18 cellular contexts compared by ENCODE assay signal in the genomic region with DNA sequence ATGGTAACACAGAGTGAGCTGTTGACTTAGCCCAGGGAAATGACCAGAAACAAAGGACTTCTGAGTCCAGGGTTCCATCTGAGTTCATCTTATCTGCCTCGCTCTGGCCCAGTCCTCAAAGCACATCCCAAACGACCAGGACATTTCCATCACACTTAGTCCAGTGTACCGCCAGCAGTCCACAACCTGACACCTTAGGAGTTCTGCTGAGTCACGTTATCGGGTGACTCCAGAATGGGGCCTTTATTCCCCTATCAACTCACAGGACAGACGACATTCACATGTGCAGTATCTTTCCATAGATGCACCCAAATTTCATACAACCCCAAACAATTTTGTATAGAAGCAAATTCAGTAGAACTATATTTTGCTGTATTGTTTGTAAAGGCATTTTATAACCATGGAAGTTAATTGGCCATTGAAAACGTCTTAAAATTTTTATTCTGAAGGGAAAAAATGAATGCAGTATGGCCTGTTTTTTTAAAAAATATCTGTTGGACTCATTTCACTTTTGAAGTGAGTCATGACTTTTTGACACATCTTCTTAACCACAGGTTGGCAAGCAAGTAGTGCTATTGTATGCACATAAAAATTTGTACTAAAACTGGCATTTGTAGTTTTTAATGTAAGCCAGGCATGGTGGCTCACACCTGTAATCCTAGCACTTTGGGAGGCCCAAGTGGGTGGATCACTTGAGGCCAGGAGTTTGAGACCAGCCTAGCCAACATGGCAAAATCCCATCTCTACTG. TPM values are rescaled to one million over a fixed set of nuclear protein-coding genes. Genes with fewer than 3 reads are reported as not detected.
DNase-seq lines count a peak whose midpoint lies in the region; ATAC-seq, FAIRE-seq and TF ChIP-seq lines count a peak whose summit lies in the region.
"Had no signal": no experiment of that assay in that cellular context is flagged by ENCODE, and none has a peak within 500 bp of the region (broad histone marks: within the 10 kb centered on the region; RNA-seq: fewer than 3 reads in every experiment).

No MANE protein-coding gene starts in this region.

- TF ChIP-seq RAD21 in HepG2 (CRISPR knock-in tag; IDR thresholded peaks at IDR 0.05) (no peak), K562 (CRISPR knock-in tag; conservative IDR thresholded peaks at IDR 0.05 in 1 of 2, IDR thresholded peaks at IDR 0.05 in 1 of 2) (no peak)

- H3F3A ChIP-seq in PC-9 (ENCODE audit: insufficient read depth, low read depth): no peaks in the 10 kb centered on the region

- H3K27ac ChIP-seq in HepG2 (ENCODE audit: extremely low read length, insufficient read depth, low read length): no peak overlapping the region
- no peak overlapping the region for H3K27ac ChIP-seq in right lobe of liver
- no peak overlapping the region for H3K27ac ChIP-seq in K562 (ENCODE audit: extremely low read depth, low read depth, low read length)
- no peak overlapping the region for H3K27ac ChIP-seq in PC-9
- H3K27ac ChIP-seq: HL-60 had no signal

- H3K4me3 ChIP-seq in HepG2 (replicated peaks in 1 of 3; ENCODE audit: insufficient read depth in 1 of 3, low read depth in 2 of 3, low read length in 3 of 3) (no peak overlapping the region), right lobe of liver (no peak overlapping the region), K562 (no peak overlapping the region), PC-9 (no peak overlapping the region)
- H3K4me3 ChIP-seq: GM23338 had no signal

- no peak for TF ChIP-seq CTCF in HepG2 (CRISPR knock-in tag; IDR thresholded peaks at IDR 0.05)
- no peak for TF ChIP-seq CTCF in right lobe of liver (IDR thresholded peaks at IDR 0.05)
- TF ChIP-seq CTCF in K562 (IDR thresholded peaks at IDR 0.05 in 2 of 3, conservative IDR thresholded peaks at IDR 0.05 in 1 of 3; ENCODE audit: insufficient read depth in 2 of 3, low read depth in 1 of 3, low read length in 3 of 3): no peak
- no peak for TF ChIP-seq CTCF in PC-9 (conservative IDR thresholded peaks at IDR 0.05)

- TF ChIP-seq POLR2A in HepG2 (IDR thresholded peaks at IDR 0.05; ENCODE audit: insufficient read depth in 1 of 2, low read depth in 2 of 2, low read length in 2 of 2) (no peak), right lobe of liver (IDR thresholded peaks at IDR 0.05) (no peak), K562 (conservative IDR thresholded peaks at IDR 0.05) (no peak)

- no peak overlapping the region for H3K9ac ChIP-seq in HepG2 (ENCODE audit: insufficient read depth, low read depth, low read length)
- H3K9ac ChIP-seq in K562 (ENCODE audit: insufficient read depth in 1 of 2, low read depth in 2 of 2, low read length in 2 of 2): no peak overlapping the region

- no peaks in the 10 kb centered on the region for H3K79me2 ChIP-seq in HepG2 (ENCODE audit: insufficient read depth, low read length)
- H3K79me2 ChIP-seq in K562 (ENCODE audit: control insufficient read depth, insufficient read depth, low read length): no peaks in the 10 kb centered on the region
- no peaks in the 10 kb centered on the region for H3K79me2 ChIP-seq in PC-9 (ENCODE audit: low read depth)

- peaks cover 22% of the 10 kb centered on the region for H3K9me3 ChIP-seq in HepG2 (ENCODE audit: low read length)
- H3K9me3 ChIP-seq in right lobe of liver: no peaks in the 10 kb centered on the region
- H3K9me3 ChIP-seq in K562 (replicated peaks; ENCODE audit: control insufficient read depth, insufficient read depth, low read depth, low read length): no peaks in the 10 kb centered on the region; the same call in 1 of the 2 replicates
- H3K9me3 ChIP-seq in PC-9 (ENCODE audit: insufficient read depth, low read depth): no peaks in the 10 kb centered on the region

- 19% methylated on average over 7 of the region's 7 CpGs for WGBS in HepG2 (ENCODE audit: low lambda C conversion rate)
- WGBS in right lobe of liver (ENCODE audit: insufficient coverage, low coverage, low lambda C conversion rate, missing lambda C conversion rate): 46% methylated on average over 5 of the region's 7 CpGs
- 9% methylated on average over 5 of the region's 7 CpGs for WGBS in K562 (ENCODE audit: insufficient coverage, low coverage, missing lambda C conversion rate)

- TF ChIP-seq EP300 in HepG2 (IDR thresholded peaks at IDR 0.05; ENCODE audit: low read depth in 2 of 2, low read length in 2 of 2) (no peak), HepG2 (CRISPR knock-in tag; IDR thresholded peaks at IDR 0.05; ENCODE audit: borderline replicate concordance) (no peak), K562 (IDR thresholded peaks at IDR 0.05; ENCODE audit: low read length) (no peak)

- intact Hi-C loops in HepG2 (cut with micrococcal nuclease; ENCODE audit: unreplicated experiment): no loop called here
- intact Hi-C loops in right lobe of liver (cut with DNase I): no loop called here
- intact Hi-C loops in K562 (cut with micrococcal nuclease): no loop called here
- intact Hi-C loops in PC-9 (cut with micrococcal nuclease; ENCODE audit: unreplicated experiment): no loop called here

- BruUV-seq in HepG2 (replicated peaks; lab: Mats Ljungman, UMichigan): no TSS peak
- no TSS peak for BruUV-seq in K562 (replicated peaks; lab: Mats Ljungman, UMichigan)
- BruUV-seq in PC-9 (replicated peaks; lab: Mats Ljungman, UMichigan): no TSS peak

- H3K4me2 ChIP-seq in HepG2 (ENCODE audit: low read depth, low read length) (no peak overlapping the region), K562 (ENCODE audit: insufficient read depth, low read length) (no peak overlapping the region), PC-9 (no peak overlapping the region)
- H3K4me2 ChIP-seq: GM23338 had no signal

- CTCF ChIA-PET in HepG2 (lab: Yijun Ruan, JAX; ENCODE audit: low intra/inter-chr PET ratio, low total read pairs): no interaction called here
- CTCF ChIA-PET in K562 (lab: Yijun Ruan, JAX; ENCODE audit: low intra/inter-chr PET ratio): no interaction called here
- CTCF ChIA-PET in PC-9 (lab: Charles Lee): no interaction called here

- POLR2A ChIA-PET in HepG2 (lab: Yijun Ruan, JAX): no interaction called here
- POLR2A ChIA-PET in K562 (lab: Yijun Ruan, JAX): no interaction called here
- POLR2A ChIA-PET in PC-9 (lab: Charles Lee; ENCODE audit: unreplicated experiment): no interaction called here

- no peaks in the 10 kb centered on the region for H3K27me3 ChIP-seq in HepG2 (ENCODE audit: control insufficient read depth in 1 of 2, insufficient read depth in 2 of 2, low read length in 2 of 2)
- no peaks in the 10 kb centered on the region for H3K27me3 ChIP-seq in right lobe of liver
- H3K27me3 ChIP-seq in K562 (ENCODE audit: control insufficient read depth in 2 of 2, insufficient read depth in 2 of 2, low read length in 2 of 2): no peaks in the 10 kb centered on the region
- H3K27me3 ChIP-seq in PC-9 (ENCODE audit: insufficient read depth, low read depth): no peaks in the 10 kb centered on the region

- no peaks in the 10 kb centered on the region for H3K9me2 ChIP-seq in PC-9 (ENCODE audit: insufficient read depth)

- ATAC-seq in HepG2 (no peak), right lobe of liver (no peak), K562 (peak; percentile 75), GM18870 (IDR thresholded peaks at IDR 0.05; ENCODE audit: unreplicated experiment) (no peak)
- ATAC-seq: GM23338 had no signal

- no peak for DNase-seq in HepG2 (ENCODE audit: low spot score)
- no peak for DNase-seq in right lobe of liver
- peak; percentile 33 to 68 (median 43) for DNase-seq in K562 (ENCODE audit: extremely low read depth in 1 of 4, low spot score in 3 of 4)
- peak; percentile 5 for DNase-seq in fibroblast of peridontal ligament (ENCODE audit: extremely low read depth)
- no peak for DNase-seq in SK-N-DZ (ENCODE audit: low spot score)
- DNase-seq in NCI-H1048 (lab: John Stamatoyannopoulos, UW): no peak
- DNase-seq in PC-9: no peak
- DNase-seq: HFFc6, KG1, MM.1S, NCI-H1105 treated with DMSO at 0.1 percent for 48 hours, NCI-H187 treated with DMSO at 0.1 percent for 48 hours, NCI-H446 treated with DMSO at 0.1 percent for 48 hours, NCI-H82, RPMI8226 had no signal

- H2AFZ ChIP-seq in HepG2 (ENCODE audit: low read length) (no peak overlapping the region), K562 (ENCODE audit: low read depth, low read length) (0 out of 2 replicates have a peak overlapping the region, but pooled peaks have one; percentile 1), PC-9 (no peak overlapping the region)
- H2AFZ ChIP-seq: GM23338 had no signal

- no peaks in the 10 kb centered on the region for H3K9me1 ChIP-seq in K562 (ENCODE audit: control insufficient read depth, insufficient read depth, low read length)

- H3K4me1 ChIP-seq in HepG2 (ENCODE audit: insufficient read depth, low read length) (no peaks in the 10 kb centered on the region), right lobe of liver (no peaks in the 10 kb centered on the region), K562 (replicated peaks in 1 of 2; ENCODE audit: control insufficient read depth in 2 of 2, insufficient read depth in 2 of 2, low read length in 2 of 2) (no peaks in the 10 kb centered on the region; a peak in 1 of 5 replicates), PC-9 (replicated peaks; ENCODE audit: insufficient read depth) (no peaks in the 10 kb centered on the region)

- in situ Hi-C loops in HepG2 (cut with HindIII; ENCODE audit: extremely low pct_ligation_motif_present, low pct_unique_long_range_greater_than_20kb) (no loop called here), K562 (cut with MboI) (no loop called here)

- no peak for FAIRE-seq in HepG2 (lab: Jason Lieb, UNC)
- peak; percentile 84 for FAIRE-seq in K562 (lab: Jason Lieb, UNC)

- H4K20me1 ChIP-seq in HepG2 (ENCODE audit: insufficient read depth, low read length): no peaks in the 10 kb centered on the region
- H4K20me1 ChIP-seq in K562 (replicated peaks; ENCODE audit: control insufficient read depth, insufficient read depth, low read length): no peaks in the 10 kb centered on the region
- no peaks in the 10 kb centered on the region for H4K20me1 ChIP-seq in PC-9 (ENCODE audit: insufficient read depth)

- H3K36me3 ChIP-seq in HepG2 (replicated peaks in 1 of 2; ENCODE audit: control insufficient read depth in 1 of 2, insufficient read depth in 2 of 2, low read length in 2 of 2) (no peaks in the 10 kb centered on the region), right lobe of liver (no peaks in the 10 kb centered on the region), K562 (ENCODE audit: control insufficient read depth, insufficient read depth, low read length) (no peaks in the 10 kb centered on the region), PC-9 (ENCODE audit: low read depth) (no peaks in the 10 kb centered on the region)

RNA-seq across cellular contexts. Expression of a gene that starts 46.3 kb away (rescaled TPM):
- 5.4 and 6.7 TPM in 2 replicates for total RNA-seq in HepG2 (2016; rRNA removed; fragmentation: Illumina TruSeq; extraction: Trizol)
- 1.1 and 1.6 TPM in 2 replicates for total RNA-seq in HepG2 (2016; cell fraction: cytosol; rRNA removed; fragmentation: Illumina TruSeq; extraction: Trizol; ENCODE audit: low read depth)
- 5.9 and 6.1 TPM in 2 replicates for total RNA-seq in HepG2 (2016; cell fraction: insoluble cytoplasmic fraction; rRNA removed; fragmentation: Illumina TruSeq; extraction: Trizol)
- total RNA-seq in HepG2 (2016; cell fraction: membrane; rRNA removed; fragmentation: Illumina TruSeq; extraction: Trizol): 3.9 and 4.0 TPM in 2 replicates
- total RNA-seq in HepG2 (2016; cell fraction: nucleus; rRNA removed; fragmentation: Illumina TruSeq; extraction: Trizol): 5.6 and 7.6 TPM in 2 replicates
- polyA plus RNA-seq in HepG2 (2011; rRNA removed): 2.4 and 2.8 TPM in 2 replicates
- polyA plus RNA-seq in HepG2 (2011; cell fraction: cytosol; rRNA removed): 1.1 and 1.6 TPM in 2 replicates
- polyA plus RNA-seq in HepG2 (2011; cell fraction: nucleus; rRNA removed): 3.0 and 3.6 TPM in 2 replicates
- 2.3 and 2.4 TPM in 2 replicates for polyA plus RNA-seq in HepG2 (2012)
- polyA plus RNA-seq in HepG2 (2016; cell fraction: cytosol; fragmentation: Illumina TruSeq; extraction: Trizol; ENCODE audit: low read depth): 0.37 and 0.53 TPM in 2 replicates
- 4.1 and 4.2 TPM in 2 replicates for polyA plus RNA-seq in HepG2 (2016; cell fraction: insoluble cytoplasmic fraction; fragmentation: Illumina TruSeq; extraction: Trizol; ENCODE audit: low read depth)
- 1.0 and 1.3 TPM in 2 replicates for polyA plus RNA-seq in HepG2 (2016; cell fraction: membrane; fragmentation: Illumina TruSeq; extraction: Trizol; ENCODE audit: low read depth)
- 9.7 and 10.7 TPM in 2 replicates for polyA plus RNA-seq in HepG2 (2016; cell fraction: nucleus; fragmentation: Illumina TruSeq; extraction: Trizol; ENCODE audit: insufficient read depth, low read depth)
- polyA minus RNA-seq in HepG2 (2011; rRNA and poly(A)+ RNA removed; ENCODE audit: low replicate concordance): 1.5 and 4.7 TPM in 2 replicates
- polyA minus RNA-seq in HepG2 (2011; cell fraction: cytosol; rRNA and poly(A)+ RNA removed): 1.7 and 1.9 TPM in 2 replicates
- 3.3 and 3.9 TPM in 2 replicates for polyA minus RNA-seq in HepG2 (2011; cell fraction: nucleus; rRNA and poly(A)+ RNA removed)
- total RNA-seq in right lobe of liver: 1 to 10 TPM; 3.7 to 7.0 (median 4.2) TPM
- total RNA-seq in K562 (2011; cell fraction: chromatin; rRNA removed; ENCODE audit: low replicate concordance): 4.3 and 7.7 TPM in 2 replicates
- total RNA-seq in K562 (2011; cell fraction: nucleolus; rRNA removed): 3.4 and 4.0 TPM in 2 replicates
- total RNA-seq in K562 (2011; cell fraction: nucleoplasm; rRNA removed): 2.8 and 4.4 TPM in 2 replicates
- total RNA-seq in K562 (2014; rRNA removed): 3.1 and 3.4 TPM in 2 replicates
- total RNA-seq in K562 (2014; rRNA removed; fragmentation: Illumina TruSeq; extraction: Trizol): 4.0 and 4.2 TPM in 2 replicates
- 3.7 and 3.9 TPM in 2 replicates for total RNA-seq in K562 (2015; rRNA removed; fragmentation: Illumina TruSeq; extraction: Trizol)
- total RNA-seq in K562 (2021): 2.7 and 2.8 TPM in 2 replicates
- polyA plus RNA-seq in K562 (2011; rRNA removed): 5.0 and 5.7 TPM in 2 replicates
- 1.4 and 2.5 TPM in 2 replicates for polyA plus RNA-seq in K562 (2011; cell fraction: cytosol; rRNA removed)
- polyA plus RNA-seq in K562 (2011; cell fraction: nucleus; rRNA removed): 7.3 and 10.0 TPM in 2 replicates
- 2.2 and 2.3 TPM in 2 replicates for polyA plus RNA-seq in K562 (2012)
- polyA plus RNA-seq in K562 (2014; fragmentation: Illumina TruSeq; extraction: Trizol): 2.4 and 3.5 TPM in 2 replicates
- polyA plus RNA-seq in K562 (2014; fragmentation: Nextera tagmentation; extraction: Ambion mirVana): 1 to 10 TPM; 1.1 to 3.4 TPM
- 2.4 and 2.7 TPM in 2 replicates for polyA plus RNA-seq in K562 (2014; rRNA removed)
- 4.0 and 4.8 TPM in 2 replicates for polyA minus RNA-seq in K562 (2011; rRNA and poly(A)+ RNA removed)
- 1.0 and 1.7 TPM in 2 replicates for polyA minus RNA-seq in K562 (2011; cell fraction: cytosol; rRNA and poly(A)+ RNA removed)
- polyA minus RNA-seq in K562 (2011; cell fraction: nucleus; rRNA and poly(A)+ RNA removed): 2.0 and 4.0 TPM in 2 replicates
- 6.2 and 7.4 TPM in 2 replicates for polyA plus RNA-seq in SK-N-DZ (2014; cell fraction: cytosol; rRNA removed)
- polyA plus RNA-seq in SK-N-DZ (2014; cell fraction: nucleus; rRNA removed): 4.8 and 4.9 TPM in 2 replicates
- 6.3 and 7.0 TPM in 2 replicates for total RNA-seq in PC-9 (2021)

Comparison
In these comparisons a context has a peak if more than half of its experiments do, and no peak if none do; other contexts are left out.
1. DNase-seq: peak in K562 (4 of 4) and fibroblast of peridontal ligament (single experiment); none in HepG2 (single experiment), right lobe of liver (0 of 3), SK-N-DZ (single experiment), NCI-H1048 (single experiment) and PC-9 (0 of 2).